1 cellular context compared by ENCODE assay signal in the genomic region with DNA sequence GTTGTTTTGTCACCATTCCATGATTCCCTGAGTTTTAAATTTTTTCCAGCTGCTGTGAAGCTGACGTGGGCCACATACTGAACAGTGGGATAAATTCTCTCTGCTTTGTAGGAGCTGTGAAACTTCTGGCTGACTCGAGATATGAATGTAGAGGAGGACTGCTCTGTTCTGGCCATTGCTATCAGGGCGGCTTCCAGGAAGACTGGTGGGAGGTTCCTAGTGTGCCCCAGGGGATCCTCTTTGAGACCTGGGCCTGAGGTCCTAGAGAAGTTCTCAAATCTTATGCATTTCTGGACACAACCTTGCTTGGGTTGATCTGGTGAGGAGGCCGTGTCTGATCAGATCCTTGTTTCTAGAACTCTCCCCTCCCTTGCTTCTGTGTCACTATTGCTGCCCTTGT.
TF ChIP-seq lines count a peak whose summit lies in the region.

No MANE protein-coding gene starts in this region.

TF ChIP-seq in HepG2, 621 proteins besides CTCF, POLR2A, EP300 and RAD21:
- no peak for TF ChIP-seq SALL2 (CRISPR knock-in tag; IDR thresholded peaks at IDR 0.05)
- no peak for TF ChIP-seq PTBP1 (IDR thresholded peaks at IDR 0.05; ENCODE audit: low read depth, low read length, poor library complexity, severe bottlenecking)
- no peak for TF ChIP-seq HDAC1 (CRISPR knock-in tag; IDR thresholded peaks at IDR 0.05)
- no peak for TF ChIP-seq TBL1XR1 (IDR thresholded peaks at IDR 0.05; ENCODE audit: borderline replicate concordance, low read length, partially characterized antibody)
- TF ChIP-seq REL (CRISPR knock-in tag; conservative IDR thresholded peaks at IDR 0.05) = no peak
- TF ChIP-seq ETS1 (CRISPR knock-in tag; IDR thresholded peaks at IDR 0.05) = no peak
- TF ChIP-seq NFKBIZ (CRISPR knock-in tag; IDR thresholded peaks at IDR 0.05) = no peak
- TF ChIP-seq ZNF605 (CRISPR knock-in tag; IDR thresholded peaks at IDR 0.05) = no peak
- TF ChIP-seq BHLHE40 (IDR thresholded peaks at IDR 0.05; ENCODE audit: low read length) = no peak
- TF ChIP-seq JARID2 (CRISPR knock-in tag; IDR thresholded peaks at IDR 0.05; ENCODE audit: insufficient replicate concordance) = no peak
- no peak for TF ChIP-seq GATAD1 (CRISPR knock-in tag; IDR thresholded peaks at IDR 0.05)
- TF ChIP-seq, protein P1, sequence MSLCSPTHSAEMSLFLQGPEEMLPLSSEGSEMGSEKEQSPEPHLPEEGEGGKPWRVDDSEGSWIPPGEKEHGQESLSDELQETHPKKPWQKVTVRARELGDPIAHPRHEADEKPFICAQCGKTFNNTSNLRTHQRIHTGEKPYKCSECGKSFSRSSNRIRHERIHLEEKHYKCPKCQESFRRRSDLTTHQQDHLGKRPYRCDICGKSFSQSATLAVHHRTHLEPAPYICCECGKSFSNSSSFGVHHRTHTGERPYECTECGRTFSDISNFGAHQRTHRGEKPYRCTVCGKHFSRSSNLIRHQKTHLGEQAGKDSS (CRISPR knock-in tag; IDR thresholded peaks at IDR 0.05; ENCODE audit: borderline replicate concordance, low read depth) = no peak
- TF ChIP-seq, protein P2, sequence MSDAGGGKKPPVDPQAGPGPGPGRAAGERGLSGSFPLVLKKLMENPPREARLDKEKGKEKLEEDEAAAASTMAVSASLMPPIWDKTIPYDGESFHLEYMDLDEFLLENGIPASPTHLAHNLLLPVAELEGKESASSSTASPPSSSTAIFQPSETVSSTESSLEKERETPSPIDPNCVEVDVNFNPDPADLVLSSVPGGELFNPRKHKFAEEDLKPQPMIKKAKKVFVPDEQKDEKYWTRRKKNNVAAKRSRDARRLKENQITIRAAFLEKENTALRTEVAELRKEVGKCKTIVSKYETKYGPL (CRISPR knock-in tag; IDR thresholded peaks at IDR 0.05) = no peak
- no peak for TF ChIP-seq ZNF616 (CRISPR knock-in tag; IDR thresholded peaks at IDR 0.05; ENCODE audit: low read depth)
- no peak for TF ChIP-seq ATM (IDR thresholded peaks at IDR 0.05; ENCODE audit: borderline replicate concordance)
- TF ChIP-seq RNF219 (CRISPR knock-in tag; IDR thresholded peaks at IDR 0.05) = no peak
- no peak for TF ChIP-seq ATAD3A (CRISPR knock-in tag; IDR thresholded peaks at IDR 0.05)
TF ChIP-seq in HepG2: peak in this region for 0.
